In genomic region chr9:133575673-133576590, GRCh38 we compare ENCODE assay signal across 33 cellular contexts. TPM values are rescaled to one million over a fixed set of nuclear protein-coding genes. Genes with fewer than 3 reads are reported as not detected.
DNase-seq lines count a peak whose midpoint lies in the region; ATAC-seq and TF ChIP-seq lines count a peak whose summit lies in the region.
"Had no signal": no experiment of that assay in that cellular context is flagged by ENCODE, and none has a peak within 500 bp of the region (broad histone marks: within the 10 kb centered on the region; RNA-seq: fewer than 3 reads in every experiment).

No MANE protein-coding gene starts in this region.

- H3K27ac Mint-ChIP-seq in brain: peak overlapping the region in 4 of 5 experiments; percentile 53 to 96 (median 74)
- H3K27ac Mint-ChIP-seq in stimulated activated naive B cell treated with anti-CD40 and anti-IgM and Interleukin-4, amounts not matched to agents 10 μg/mL and 1 μg/mL and 100 μg/mL, for 72 hours: peak overlapping the region; percentile 51
- H3K27ac Mint-ChIP-seq: progenitor cell of endocrine pancreas had no signal

- no peak for TF ChIP-seq POLR2A in breast epithelium (IDR thresholded peaks at IDR 0.05)

- intact Hi-C loops in breast epithelium (cut with DNase I; ENCODE audit: low total_unique reads): no loop called here

- peaks cover 46% of the 10 kb centered on the region for H3K4me1 Mint-ChIP-seq in brain
- peaks cover 43 to 57% of the 10 kb centered on the region in 2 donors for H3K4me1 Mint-ChIP-seq in stimulated activated naive B cell treated with anti-CD40 and anti-IgM and Interleukin-4, amounts not matched to agents 10 μg/mL and 1 μg/mL and 100 μg/mL, for 72 hours

- H3K9me3 ChIP-seq in breast epithelium: no peaks in the 10 kb centered on the region
- H3K9me3 ChIP-seq: A549, gastrocnemius medialis, neutrophil, testis, vagina had no signal

- no peaks in the 10 kb centered on the region for H3K36me3 Mint-ChIP-seq in brain
- no peaks in the 10 kb centered on the region for H3K36me3 Mint-ChIP-seq in stimulated activated naive B cell treated with anti-CD40 and anti-IgM and Interleukin-4, amounts not matched to agents 10 μg/mL and 1 μg/mL and 100 μg/mL, for 72 hours

- peak; percentile 17 for DNase-seq in NCI-H82 (lab: John Stamatoyannopoulos, UW)
- DNase-seq in NCI-H82 treated with DMSO at 0.1 percent for 48 hours (lab: John Stamatoyannopoulos, UW; ENCODE audit: unreplicated experiment): no peak
- peak; percentile 14 for DNase-seq in NCI-H345 treated with DMSO at 0.1 percent for 48 hours (lab: John Stamatoyannopoulos, UW; ENCODE audit: unreplicated experiment)
- no peak for DNase-seq in stimulated activated naive B cell treated with anti-CD40 and anti-IgM and Interleukin-4, amounts not matched to agents 10 μg/mL and 1 μg/mL and 100 μg/mL, for 72 hours
- DNase-seq in breast epithelium (ENCODE audit: low spot score in 2 of 2): no peak
- DNase-seq in activated effector memory CD4-positive, alpha-beta T cell treated with Interleukin-2 at 50 U/mL for 16 hours: no peak
- DNase-seq: activated CD4-positive, alpha-beta T cell treated with anti-CD3 and anti-CD28 coated beads for 4 hours; activated naive CD4-positive, alpha-beta T cell; activated T-cell treated with anti-CD3 and anti-CD28 coated beads, Interleukin-2, amount 50 U/mL, for 1 hour; DMS153; dorsolateral prefrontal cortex; gastrocnemius medialis; GDM1; H9; NCI-H1105 treated with DMSO at 0.1 percent for 48 hours; NCI-H2081 treated with DMSO at 0.1 percent for 48 hours; NCI-H526; RPMI8226; stimulated activated naive CD8-positive, alpha-beta T cell treated with anti-CD3 and anti-CD28 coated beads, Interleukin-15, Interleukin-2, amounts not matched to agents 100 U/mL and 50 U/mL, for 24 hours had no signal

- no peak overlapping the region for H3K4me3 ChIP-seq in breast epithelium
- H3K4me3 ChIP-seq: A549, gastrocnemius medialis, SK-N-MC, testis had no signal

- H3K27me3 Mint-ChIP-seq in brain: no peaks in the 10 kb centered on the region
- H3K27me3 Mint-ChIP-seq in stimulated activated naive B cell treated with anti-CD40 and anti-IgM and Interleukin-4, amounts not matched to agents 10 μg/mL and 1 μg/mL and 100 μg/mL, for 72 hours: peaks cover 61 to 94% of the 10 kb centered on the region in 2 donors

- peaks cover 0 to 3% of the 10 kb centered on the region in 2 donors for H3K4me1 ChIP-seq in breast epithelium
- H3K4me1 ChIP-seq: A549, gastrocnemius medialis had no signal

- peaks cover 0 to 25% of the 10 kb centered on the region in 2 donors for H3K27me3 ChIP-seq in breast epithelium
- H3K27me3 ChIP-seq: dorsolateral prefrontal cortex, testis, vagina had no signal

- peak overlapping the region in 1 of 5 experiments; percentile 30 for H3K4me3 Mint-ChIP-seq in brain
- H3K4me3 Mint-ChIP-seq in stimulated activated naive B cell treated with anti-CD40 and anti-IgM and Interleukin-4, amounts not matched to agents 10 μg/mL and 1 μg/mL and 100 μg/mL, for 72 hours: peak overlapping the region in 1 of 2 donors; percentile 67
- H3K4me3 Mint-ChIP-seq: H9 had no signal

- peaks cover 0 to 4% (median 0%) of the 10 kb centered on the region in 5 experiments for H3K9me3 Mint-ChIP-seq in brain
- no peaks in the 10 kb centered on the region for H3K9me3 Mint-ChIP-seq in stimulated activated naive B cell treated with anti-CD40 and anti-IgM and Interleukin-4, amounts not matched to agents 10 μg/mL and 1 μg/mL and 100 μg/mL, for 72 hours
- H3K9me3 Mint-ChIP-seq: H9 had no signal

- no peak overlapping the region for H3K27ac ChIP-seq in breast epithelium
- H3K27ac ChIP-seq: A549, gastrocnemius medialis, neutrophil, SK-N-MC, testis, vagina had no signal

- no peaks in the 10 kb centered on the region for H3K36me3 ChIP-seq in breast epithelium
- H3K36me3 ChIP-seq: gastrocnemius medialis, neutrophil, vagina had no signal

- no peak for TF ChIP-seq CTCF in brain (conservative IDR thresholded peaks at IDR 0.05)
- no peak for TF ChIP-seq CTCF in breast epithelium (IDR thresholded peaks at IDR 0.05)

- no peak for ATAC-seq in stimulated activated naive B cell treated with anti-CD40 and anti-IgM and Interleukin-4, amounts not matched to agents 10 μg/mL and 1 μg/mL and 100 μg/mL, for 72 hours (replicated peaks)
- ATAC-seq in GM21529 (IDR thresholded peaks at IDR 0.05; ENCODE audit: unreplicated experiment): no peak
- ATAC-seq: gastrocnemius medialis; stimulated activated naive CD8-positive, alpha-beta T cell treated with anti-CD3 and anti-CD28 coated beads, Interleukin-15, Interleukin-2, amounts not matched to agents 100 U/mL and 50 U/mL, for 24 hours had no signal

RNA-seq across cellular contexts. Expression of gene FAM163B, which starts 33.3 kb away (rescaled TPM):
- polyA plus RNA-seq in brain (ENCODE audit: insufficient read depth, low read depth, low replicate concordance): 89.4 TPM
- not detected for total RNA-seq in breast epithelium
- total RNA-seq: activated CD8-positive, alpha-beta memory T cell treated with anti-CD3 and anti-CD28 coated beads for 36 hours; gastrocnemius medialis; HT-29; lung microvascular endothelial cell; M059J; progenitor cell of endocrine pancreas; T-helper 2 cell treated with Interferon-gamma antibody and Interleukin-4, amounts not matched to agents 100 ng/mL and 5 ng/mL, for 36 hours; vagina had no signal
- polyA plus RNA-seq: A549 had no signal

RNA-seq across cellular contexts. Expression of gene ADAMTSL2, which starts 41.4 kb away (rescaled TPM):
- 24.2 TPM for polyA plus RNA-seq in brain (ENCODE audit: insufficient read depth, low read depth, low replicate concordance)
- total RNA-seq in breast epithelium: under 1 TPM; 0.33 to 0.80 (median 0.44) TPM
- total RNA-seq: T-helper 2 cell treated with Interferon-gamma antibody and Interleukin-4, amounts not matched to agents 100 ng/mL and 5 ng/mL, for 36 hours had no signal
- polyA plus RNA-seq: A549 had no signal

RNA-seq across cellular contexts. Expression of gene MYMK, which starts 51.2 kb away (rescaled TPM):
- 0.80 TPM for polyA plus RNA-seq in brain (ENCODE audit: insufficient read depth, low read depth, low replicate concordance)
- not detected for total RNA-seq in breast epithelium
- total RNA-seq: activated CD8-positive, alpha-beta memory T cell treated with anti-CD3 and anti-CD28 coated beads for 36 hours; cerebellum; gastrocnemius medialis; H9; HT-29; lung microvascular endothelial cell; M059J; progenitor cell of endocrine pancreas; T-helper 2 cell treated with Interferon-gamma antibody and Interleukin-4, amounts not matched to agents 100 ng/mL and 5 ng/mL, for 36 hours; testis; vagina had no signal
- polyA plus RNA-seq: A549 had no signal

Comparison
In these comparisons a context has a peak if more than half of its experiments do, and no peak if none do; other contexts are left out.
1. DNase-seq: peak in NCI-H82 (single experiment) and NCI-H345 treated with DMSO at 0.1 percent for 48 hours (single experiment); none in NCI-H82 treated with DMSO at 0.1 percent for 48 hours (single experiment), stimulated activated naive B cell treated with anti-CD40 and anti-IgM and Interleukin-4, amounts not matched to agents 10 μg/mL and 1 μg/mL and 100 μg/mL, for 72 hours (single experiment), breast epithelium (0 of 2) and activated effector memory CD4-positive, alpha-beta T cell treated with Interleukin-2 at 50 U/mL for 16 hours (single experiment).